Comparison of ENCODE assay signal across 22 cellular contexts in genomic region chr20:45872626-45873025, GRCh38. TPM values are rescaled to one million over a fixed set of nuclear protein-coding genes. Genes with fewer than 3 reads are reported as not detected.
DNase-seq lines count a peak whose midpoint lies in the region; ATAC-seq, FAIRE-seq and TF ChIP-seq lines count a peak whose summit lies in the region.
"Had no signal": no experiment of that assay in that cellular context is flagged by ENCODE, and none has a peak within 500 bp of the region (broad histone marks: within the 10 kb centered on the region; RNA-seq: fewer than 3 reads in every experiment).

No MANE protein-coding gene starts in this region.

- peak overlapping the region; percentile 40 for H4K8ac ChIP-seq in trophoblast cell (ENCODE audit: low read depth, low read length)

- no peak overlapping the region for H3K18ac ChIP-seq in trophoblast cell (ENCODE audit: low read length)

- no peak overlapping the region for H2BK12ac ChIP-seq in trophoblast cell (ENCODE audit: low read length)

- no TSS peak for BruUV-seq in endothelial cell of umbilical vein (replicated peaks; lab: Mats Ljungman, UMichigan)

- no peak overlapping the region for H4K12ac ChIP-seq in trophoblast cell (ENCODE audit: low read depth, low read length)

- peak overlapping the region; percentile 13 for H3K14ac ChIP-seq in trophoblast cell (ENCODE audit: low read length)

- H3K9ac ChIP-seq in endothelial cell of umbilical vein (replicated peaks; ENCODE audit: extremely low read depth, insufficient read depth, low read length): no peak overlapping the region
- no peak overlapping the region for H3K9ac ChIP-seq in trophoblast cell (ENCODE audit: low read length)
- H3K9ac ChIP-seq: BLaER1 treated with 17β-estradiol and CSF1 and Interleukin-3, amounts not matched to agents 10 nM and 100 nM; SK-N-SH had no signal

- dilution Hi-C loops in endothelial cell of umbilical vein (cut with MboI; ENCODE audit: extremely low pct_ligation_motif_present, low sequenced_read_pairs): no loop called here

- H3K4me1 ChIP-seq in endothelial cell of umbilical vein (ENCODE audit: control insufficient read depth, extremely low read depth, insufficient read depth, low read length) (no peaks in the 10 kb centered on the region), trophoblast cell (ENCODE audit: control insufficient read depth in 1 of 2, insufficient read depth in 2 of 2, low read length in 2 of 2) (peaks cover 5 to 10% of the 10 kb centered on the region in 2 experiments)
- H3K4me1 ChIP-seq: BLaER1 treated with 17β-estradiol and CSF1 and Interleukin-3, amounts not matched to agents 10 nM and 100 nM had no signal

- TF ChIP-seq CTCF in endothelial cell of umbilical vein (IDR thresholded peaks at IDR 0.05; ENCODE audit: extremely low read depth in 1 of 2, insufficient read depth in 1 of 2, low read depth in 1 of 2, low read length in 2 of 2): no peak

- H2AFZ ChIP-seq in endothelial cell of umbilical vein (ENCODE audit: low read depth, low read length) (no peak overlapping the region), trophoblast cell (ENCODE audit: insufficient read depth, low read length, poor library complexity) (no peak overlapping the region)

- POLR2A ChIA-PET in endothelial cell of umbilical vein (lab: Charles Lee): no interaction called here

- peak; percentile 49 for DNase-seq in DMS53 (lab: John Stamatoyannopoulos, UW)
- DNase-seq in DMS53 treated with DMSO at 0.1 percent for 48 hours (lab: John Stamatoyannopoulos, UW; ENCODE audit: unreplicated experiment): no peak
- DNase-seq in NCI-H510A (lab: John Stamatoyannopoulos, UW): peak; percentile 7
- no peak for DNase-seq in endothelial cell of umbilical vein (ENCODE audit: low read depth, low spot score)
- peak in 1 of 2 donors; percentile 14 for DNase-seq in trophoblast cell
- DNase-seq: ACHN; CD8-positive, alpha-beta T cell; EL; NCI-H1092; NCI-H1436 treated with DMSO at 0.1 percent for 48 hours; NCI-H1930; NCI-H2227 treated with DMSO at 0.1 percent for 48 hours; NCI-H524 treated with DMSO at 0.1 percent for 48 hours; SHP77; SK-N-SH had no signal

- no peaks in the 10 kb centered on the region for H3K4me1 Mint-ChIP-seq in stimulated activated memory B cell treated with anti-CD40 and anti-IgM and Interleukin-4, amounts not matched to agents 10 μg/mL and 1 μg/mL and 100 μg/mL, for 72 hours

- no peaks in the 10 kb centered on the region for H3K27me3 Mint-ChIP-seq in stimulated activated memory B cell treated with anti-CD40 and anti-IgM and Interleukin-4, amounts not matched to agents 10 μg/mL and 1 μg/mL and 100 μg/mL, for 72 hours

- intact Hi-C loops in endothelial cell of umbilical vein (cut with micrococcal nuclease): no loop called here

- H3K36me3 ChIP-seq in endothelial cell of umbilical vein (ENCODE audit: control insufficient read depth in 2 of 2, extremely low read depth in 1 of 2, insufficient read depth in 2 of 2, low read length in 2 of 2) (peaks cover 0 to 7% of the 10 kb centered on the region in 2 experiments), trophoblast cell (ENCODE audit: control insufficient read depth in 1 of 2, insufficient read depth in 2 of 2, low read length in 2 of 2) (peaks cover 6 to 8% of the 10 kb centered on the region in 2 experiments)

- WGBS in trophoblast cell (ENCODE audit: extremely low coverage, insufficient coverage, insufficient read length): no CpG with 5 or more reads among the region's 4 CpGs

- no peaks in the 10 kb centered on the region for H3K9me3 ChIP-seq in endothelial cell of umbilical vein (replicated peaks; ENCODE audit: control insufficient read depth, insufficient read depth, low read length)
- no peaks in the 10 kb centered on the region for H3K9me3 ChIP-seq in trophoblast cell (ENCODE audit: insufficient read depth, low read depth, low read length)
- H3K9me3 ChIP-seq: BLaER1 treated with 17β-estradiol and CSF1 and Interleukin-3, amounts not matched to agents 10 nM and 100 nM; SK-N-SH had no signal

- H3K23ac ChIP-seq in trophoblast cell (ENCODE audit: low read length): no peak overlapping the region

- H2BK5ac ChIP-seq in trophoblast cell (ENCODE audit: low read depth, low read length, poor library complexity): no peak overlapping the region

- FAIRE-seq in endothelial cell of umbilical vein (lab: Jason Lieb, UNC): peak; percentile 48
- FAIRE-seq: H54, K562 had no signal

- no peak overlapping the region for H2AK5ac ChIP-seq in trophoblast cell (ENCODE audit: low read length)

- CTCF ChIA-PET in endothelial cell of umbilical vein (lab: Charles Lee): no interaction called here

- H3K27ac Mint-ChIP-seq in stimulated activated memory B cell treated with anti-CD40 and anti-IgM and Interleukin-4, amounts not matched to agents 10 μg/mL and 1 μg/mL and 100 μg/mL, for 72 hours: no peak overlapping the region
- H3K27ac Mint-ChIP-seq: CD8-positive, alpha-beta T cell had no signal

- no peak overlapping the region for H2BK120ac ChIP-seq in trophoblast cell (ENCODE audit: insufficient read depth, low read length, poor library complexity)

- no peaks in the 10 kb centered on the region for H3K79me2 ChIP-seq in endothelial cell of umbilical vein (ENCODE audit: control insufficient read depth, insufficient read depth, low read length)
- no peaks in the 10 kb centered on the region for H3K79me2 ChIP-seq in trophoblast cell (ENCODE audit: control insufficient read depth, insufficient read depth, low read length, poor library complexity)

- no peak overlapping the region for H3K4me2 ChIP-seq in endothelial cell of umbilical vein (ENCODE audit: insufficient read depth, low read length)
- H3K4me2 ChIP-seq in trophoblast cell (ENCODE audit: low read length): no peak overlapping the region
- H3K4me2 ChIP-seq: BLaER1 treated with 17β-estradiol and CSF1 and Interleukin-3, amounts not matched to agents 10 nM and 100 nM; SK-N-SH had no signal

- no peak overlapping the region for H3K4ac ChIP-seq in trophoblast cell (ENCODE audit: low read depth, low read length)

- peaks cover 6% of the 10 kb centered on the region for H3K36me3 Mint-ChIP-seq in stimulated activated memory B cell treated with anti-CD40 and anti-IgM and Interleukin-4, amounts not matched to agents 10 μg/mL and 1 μg/mL and 100 μg/mL, for 72 hours

- H3K9me3 Mint-ChIP-seq in stimulated activated memory B cell treated with anti-CD40 and anti-IgM and Interleukin-4, amounts not matched to agents 10 μg/mL and 1 μg/mL and 100 μg/mL, for 72 hours: no peaks in the 10 kb centered on the region
- H3K9me3 Mint-ChIP-seq: CD8-positive, alpha-beta T cell had no signal

- H4K91ac ChIP-seq in trophoblast cell (ENCODE audit: low read depth, low read length): no peak overlapping the region

- no peaks in the 10 kb centered on the region for H3K79me1 ChIP-seq in trophoblast cell (ENCODE audit: low read length)

- H4K20me1 ChIP-seq in endothelial cell of umbilical vein (replicated peaks; ENCODE audit: control insufficient read depth, extremely low read depth, insufficient read depth, low read length): no peaks in the 10 kb centered on the region

- no peaks in the 10 kb centered on the region for H3K9me1 ChIP-seq in endothelial cell of umbilical vein (replicated peaks; ENCODE audit: control insufficient read depth, extremely low read depth, insufficient read depth, low read length)

- ATAC-seq in stimulated activated memory B cell treated with anti-CD40 and anti-IgM and Interleukin-4, amounts not matched to agents 10 μg/mL and 1 μg/mL and 100 μg/mL, for 72 hours: no peak
- no peak for ATAC-seq in GM18868 (IDR thresholded peaks at IDR 0.05; ENCODE audit: unreplicated experiment)
- ATAC-seq in activated CD4-positive, CD25-positive, alpha-beta regulatory T cell treated with anti-CD3 and anti-CD28 coated beads, Interleukin-2, amount 50 U/mL, for 24 hours: no peak
- ATAC-seq: CD8-positive, alpha-beta T cell; K562 had no signal

- no peak overlapping the region for H3K27ac ChIP-seq in endothelial cell of umbilical vein (ENCODE audit: insufficient read depth, low read depth, low read length)
- H3K27ac ChIP-seq in trophoblast cell (ENCODE audit: low read depth, low read length): no peak overlapping the region
- H3K27ac ChIP-seq: 22Rv1; BLaER1 treated with 17β-estradiol and CSF1 and Interleukin-3, amounts not matched to agents 10 nM and 100 nM had no signal

- no peak overlapping the region for H3K4me3 ChIP-seq in endothelial cell of umbilical vein (replicated peaks in 1 of 3; ENCODE audit: insufficient read depth in 1 of 3, low read depth in 1 of 3, low read length in 3 of 3)
- H3K4me3 ChIP-seq in trophoblast cell (ENCODE audit: low read depth, low read length): no peak overlapping the region
- H3K4me3 ChIP-seq: BLaER1 treated with 17β-estradiol and CSF1 and Interleukin-3, amounts not matched to agents 10 nM and 100 nM; K562 had no signal

- H3K4me3 Mint-ChIP-seq in stimulated activated memory B cell treated with anti-CD40 and anti-IgM and Interleukin-4, amounts not matched to agents 10 μg/mL and 1 μg/mL and 100 μg/mL, for 72 hours: no peak overlapping the region
- H3K4me3 Mint-ChIP-seq: CD8-positive, alpha-beta T cell had no signal

- H3K27me3 ChIP-seq in endothelial cell of umbilical vein (ENCODE audit: control insufficient read depth in 2 of 2, insufficient read depth in 2 of 2, low read length in 2 of 2): no peaks in the 10 kb centered on the region
- H3K27me3 ChIP-seq in trophoblast cell (ENCODE audit: insufficient read depth, low read length): no peaks in the 10 kb centered on the region
- H3K27me3 ChIP-seq: BLaER1 treated with 17β-estradiol and CSF1 and Interleukin-3, amounts not matched to agents 10 nM and 100 nM had no signal

- TF ChIP-seq POLR2A in endothelial cell of umbilical vein (IDR thresholded peaks at IDR 0.05; ENCODE audit: low read depth, low read length): no peak

RNA-seq across cellular contexts. Expression of gene ZSWIM1, which starts 8.4 kb away (rescaled TPM):
- total RNA-seq in endothelial cell of umbilical vein: 10.0 and 11.3 TPM in 2 replicates
- 8.5 and 9.4 TPM in 2 replicates for polyA plus RNA-seq in endothelial cell of umbilical vein
- polyA plus RNA-seq in endothelial cell of umbilical vein (2011; cell fraction: cytosol; rRNA removed): 5.0 and 5.9 TPM in 2 replicates
- 6.7 and 7.2 TPM in 2 replicates for polyA plus RNA-seq in endothelial cell of umbilical vein (2011; cell fraction: nucleus; rRNA removed)
- 7.2 and 9.1 TPM in 2 replicates for polyA plus RNA-seq in endothelial cell of umbilical vein (2012)
- 20.0 and 22.0 TPM in 2 replicates for polyA minus RNA-seq in endothelial cell of umbilical vein
- polyA minus RNA-seq in endothelial cell of umbilical vein (2011; cell fraction: cytosol; rRNA and poly(A)+ RNA removed): 16.8 TPM
- 7.9 and 9.1 TPM in 2 replicates for polyA minus RNA-seq in endothelial cell of umbilical vein (2011; cell fraction: nucleus; rRNA and poly(A)+ RNA removed)
- polyA plus RNA-seq in trophoblast cell (2013): 9.3 and 9.5 TPM in 2 replicates

RNA-seq across cellular contexts. Expression of gene SPATA25, which starts 14.8 kb away (rescaled TPM):
- 1.3 TPM in 1 of 2 replicates, not detected in the other for total RNA-seq in endothelial cell of umbilical vein
- 0.69 and 1.0 TPM in 2 replicates for polyA plus RNA-seq in endothelial cell of umbilical vein
- 0.34 and 0.58 TPM in 2 replicates for polyA plus RNA-seq in endothelial cell of umbilical vein (2011; cell fraction: cytosol; rRNA removed)
- polyA plus RNA-seq in endothelial cell of umbilical vein (2011; cell fraction: nucleus; rRNA removed): 2.9 and 3.8 TPM in 2 replicates
- polyA plus RNA-seq in endothelial cell of umbilical vein (2012): 0.60 TPM in 1 of 2 replicates, not detected in the other
- polyA minus RNA-seq in endothelial cell of umbilical vein: 0.28 TPM in 1 of 2 replicates, not detected in the other
- polyA minus RNA-seq in endothelial cell of umbilical vein (2011; cell fraction: cytosol; rRNA and poly(A)+ RNA removed): not detected
- 2.2 and 3.0 TPM in 2 replicates for polyA minus RNA-seq in endothelial cell of umbilical vein (2011; cell fraction: nucleus; rRNA and poly(A)+ RNA removed)
- polyA plus RNA-seq in trophoblast cell (2013): 0.11 and 0.17 TPM in 2 replicates

RNA-seq across cellular contexts. Expression of gene ZSWIM3, which starts 15.2 kb away (rescaled TPM):
- total RNA-seq in endothelial cell of umbilical vein: 4.2 and 4.4 TPM in 2 replicates
- polyA plus RNA-seq in endothelial cell of umbilical vein: 3.8 and 4.5 TPM in 2 replicates
- 2.8 and 2.9 TPM in 2 replicates for polyA plus RNA-seq in endothelial cell of umbilical vein (2011; cell fraction: cytosol; rRNA removed)
- 2.9 and 3.1 TPM in 2 replicates for polyA plus RNA-seq in endothelial cell of umbilical vein (2011; cell fraction: nucleus; rRNA removed)
- polyA plus RNA-seq in endothelial cell of umbilical vein (2012): 3.7 and 4.2 TPM in 2 replicates
- polyA minus RNA-seq in endothelial cell of umbilical vein: 12.4 and 13.1 TPM in 2 replicates
- 4.7 TPM for polyA minus RNA-seq in endothelial cell of umbilical vein (2011; cell fraction: cytosol; rRNA and poly(A)+ RNA removed)
- polyA minus RNA-seq in endothelial cell of umbilical vein (2011; cell fraction: nucleus; rRNA and poly(A)+ RNA removed): 2.2 and 2.5 TPM in 2 replicates
- 2.0 and 2.1 TPM in 2 replicates for polyA plus RNA-seq in trophoblast cell (2013)

RNA-seq across cellular contexts. Expression of gene ACOT8, which starts 15.4 kb away (rescaled TPM):
- total RNA-seq in endothelial cell of umbilical vein: 15.5 and 15.8 TPM in 2 replicates
- 50.9 and 58.8 TPM in 2 replicates for polyA plus RNA-seq in endothelial cell of umbilical vein
- 28.4 and 35.1 TPM in 2 replicates for polyA plus RNA-seq in endothelial cell of umbilical vein (2011; cell fraction: cytosol; rRNA removed)
- polyA plus RNA-seq in endothelial cell of umbilical vein (2011; cell fraction: nucleus; rRNA removed): 35.4 and 40.5 TPM in 2 replicates
- 16.9 and 19.9 TPM in 2 replicates for polyA plus RNA-seq in endothelial cell of umbilical vein (2012)
- polyA minus RNA-seq in endothelial cell of umbilical vein: 20.7 and 22.3 TPM in 2 replicates
- polyA minus RNA-seq in endothelial cell of umbilical vein (2011; cell fraction: cytosol; rRNA and poly(A)+ RNA removed): 20.2 TPM
- polyA minus RNA-seq in endothelial cell of umbilical vein (2011; cell fraction: nucleus; rRNA and poly(A)+ RNA removed): 15.9 and 17.7 TPM in 2 replicates
- polyA plus RNA-seq in trophoblast cell (2013): 14.3 and 15.0 TPM in 2 replicates

RNA-seq across cellular contexts. Expression of gene NEURL2, which starts 18.4 kb away (rescaled TPM):
- 5.4 and 6.5 TPM in 2 replicates for total RNA-seq in endothelial cell of umbilical vein
- 2.8 and 4.5 TPM in 2 replicates for polyA plus RNA-seq in endothelial cell of umbilical vein
- polyA plus RNA-seq in endothelial cell of umbilical vein (2011; cell fraction: cytosol; rRNA removed): 1.2 and 1.9 TPM in 2 replicates
- polyA plus RNA-seq in endothelial cell of umbilical vein (2011; cell fraction: nucleus; rRNA removed): 4.6 and 5.5 TPM in 2 replicates
- polyA plus RNA-seq in endothelial cell of umbilical vein (2012): 0.95 and 1.7 TPM in 2 replicates
- 0.68 TPM in 1 of 2 replicates, not detected in the other for polyA minus RNA-seq in endothelial cell of umbilical vein
- 1.3 TPM for polyA minus RNA-seq in endothelial cell of umbilical vein (2011; cell fraction: cytosol; rRNA and poly(A)+ RNA removed)
- 2.2 and 5.2 TPM in 2 replicates for polyA minus RNA-seq in endothelial cell of umbilical vein (2011; cell fraction: nucleus; rRNA and poly(A)+ RNA removed)
- polyA plus RNA-seq in trophoblast cell (2013): 0.97 and 1.2 TPM in 2 replicates

Comparison
In these comparisons a context has a peak if more than half of its experiments do, and no peak if none do; other contexts are left out.
1. DNase-seq: peak in DMS53 (single experiment) and NCI-H510A (single experiment); none in DMS53 treated with DMSO at 0.1 percent for 48 hours (single experiment) and endothelial cell of umbilical vein (single experiment).